Comparison of ENCODE assay signal across 2 cellular contexts in genomic region chr2:152107140-152107539, GRCh38. TPM values are rescaled to one million over a fixed set of nuclear protein-coding genes. Genes with fewer than 3 reads are reported as not detected.
"Had no signal": no experiment of that assay in that cellular context is flagged by ENCODE, and none has a peak within 500 bp of the region (broad histone marks: within the 10 kb centered on the region; RNA-seq: fewer than 3 reads in every experiment).

No MANE protein-coding gene starts in this region.

RNA-seq across cellular contexts. Expression of gene CACNB4, which starts 8.3 kb away (rescaled TPM):
- polyA plus RNA-seq: mammary epithelial cell; naive thymus-derived CD4-positive, alpha-beta T cell had no signal
